ENCODE assay signal across 8 cellular contexts in genomic region chr16:74998481-74999207, GRCh38. TPM values are rescaled to one million over a fixed set of nuclear protein-coding genes. Genes with fewer than 3 reads are reported as not detected.
DNase-seq lines count a peak whose midpoint lies in the region; ATAC-seq and TF ChIP-seq lines count a peak whose summit lies in the region.

ZNRF1 (plus strand) TSS chr16:74999024; CDS start chr16:74999672, 648 bp downstream.

- no peaks in the 10 kb centered on the region for H3K27me3 ChIP-seq in breast epithelium

- H3K36me3 ChIP-seq in breast epithelium, result no peaks in the 10 kb centered on the region

- TF ChIP-seq POLR2A in breast epithelium (IDR thresholded peaks at IDR 0.05), result no peak

- peak; percentile 36 to 52 for DNase-seq in NCI-H2081 (lab: John Stamatoyannopoulos, UW)
- DNase-seq in NCI-H2081 treated with DMSO at 0.1 percent for 48 hours (lab: John Stamatoyannopoulos, UW), result no peak
- DNase-seq in NCI-H1694 treated with DMSO at 0.1 percent for 48 hours (lab: John Stamatoyannopoulos, UW), result peak; percentile 36
- DNase-seq in breast epithelium (ENCODE audit: low spot score in 2 of 2), result peak; percentile 65 to 84
- peak; percentile 96 for DNase-seq in iPS-NIHi11 (ENCODE audit: low spot score)
- DNase-seq in smooth muscle cell of the brain vasculature (ENCODE audit: low read depth, low spot score), result peak; percentile 41

- TF ChIP-seq CTCF in VCaP (conservative IDR thresholded peaks at IDR 0.05) (peak; percentile 66), breast epithelium (IDR thresholded peaks at IDR 0.05) (peak; percentile 75 to 87 (median 86))

- H3K4me3 ChIP-seq in breast epithelium, result peak within 1 kb of the TSS; percentile 79 to 94 (median 80)

- intact Hi-C loops in breast epithelium (cut with DNase I; ENCODE audit: low total_unique reads), result no loop called here

- H3K9me3 ChIP-seq in breast epithelium, result no peaks in the 10 kb centered on the region

- ATAC-seq in HG02852 (IDR thresholded peaks at IDR 0.05; ENCODE audit: unreplicated experiment), result peak; percentile 61

- peaks cover 0 to 6% of the 10 kb centered on the region in 2 donors for H3K4me1 ChIP-seq in breast epithelium

- H3K27ac ChIP-seq in VCaP, result peak within 1 kb of the TSS; percentile 73
- H3K27ac ChIP-seq in breast epithelium, result peak within 1 kb of the TSS; percentile 84 to 86

RNA-seq across cellular contexts. Expression of gene ZNRF1, which starts in this region (rescaled TPM):
- 10 to 100 TPM; 12.8 to 27.5 (median 24.4) TPM for total RNA-seq in breast epithelium
